In genomic region chr17:62599964-62600657, GRCh38 we compare ENCODE assay signal across 19 cellular contexts. TPM values are rescaled to one million over a fixed set of nuclear protein-coding genes. Genes with fewer than 3 reads are reported as not detected.
A peak's percentile ranks its signal among the peaks of the same experiment; 100 is the strongest.
DNase-seq lines count a peak whose midpoint lies in the region; ATAC-seq, FAIRE-seq and TF ChIP-seq lines count a peak whose summit lies in the region.
"Had no signal": no experiment of that assay in that cellular context is flagged by ENCODE, and none has a peak within 500 bp of the region (broad histone marks: within the 10 kb centered on the region; RNA-seq: fewer than 3 reads in every experiment).

No MANE protein-coding gene starts in this region.

- 72 to 88% methylated on average over 6 of the region's 6 CpGs for WGBS in lung, 2 donors
- WGBS in upper lobe of left lung, 2 donors, result 69 to 70% methylated on average over 6 of the region's 6 CpGs

- peak overlapping the region; percentile 50 for H3K27ac Mint-ChIP-seq in activated T-cell treated with anti-CD3 and anti-CD28 coated beads, Interleukin-2, amount 50 U/mL, for 72 hours
- H3K27ac Mint-ChIP-seq in effector memory CD8-positive, alpha-beta T cell, result peak overlapping the region; percentile 81 to 84

- DNase-seq in activated T-cell treated with anti-CD3 and anti-CD28 coated beads, Interleukin-2, amount 50 U/mL, for 72 hours, result no peak
- DNase-seq in activated T-cell treated with anti-CD3 and anti-CD28 coated beads, Interleukin-2, amount 50 U/mL, for 1 hour, result no peak
- DNase-seq in effector memory CD8-positive, alpha-beta T cell, result no peak
- peak; percentile 45 for DNase-seq in lung (ENCODE audit: low spot score)
- peak in 1 of 2 donors; percentile 76 for DNase-seq in upper lobe of left lung
- DNase-seq in GM12891 (ENCODE audit: insufficient read length, low spot score), result no peak
- no peak for DNase-seq in stimulated activated CD4-positive, alpha-beta T cell treated with anti-CD3 and anti-CD28 coated beads, Interleukin-12 subunit alpha, Interleukin-12 subunit beta, amount 100 ng/mL, for 4 hours
- DNase-seq: AML-193, DMS79 treated with DMSO at 0.1 percent for 48 hours, MV-4-11, NCI-H1694 treated with DMSO at 0.1 percent for 48 hours, NCI-H2227 treated with DMSO at 0.1 percent for 48 hours, NCI-H510A treated with DMSO at 0.1 percent for 48 hours, NCI-H82, PC-9 had no signal

- H3K4me1 ChIP-seq in lung (ENCODE audit: control insufficient read depth in 2 of 2, insufficient read depth in 2 of 2, low read length in 2 of 2), result peaks cover 0 to 3% of the 10 kb centered on the region in 2 donors
- H3K4me1 ChIP-seq in upper lobe of left lung, result peaks cover 0 to 11% (median 7%) of the 10 kb centered on the region in 4 donors

- TF ChIP-seq CTCF in lung (IDR thresholded peaks at IDR 0.05; ENCODE audit: control extremely low read depth, extremely low read depth), result no peak
- TF ChIP-seq CTCF in upper lobe of left lung (IDR thresholded peaks at IDR 0.05), result no peak

- TF ChIP-seq EP300 in upper lobe of left lung (IDR thresholded peaks at IDR 0.05), result peak in 1 of 4 donors; percentile 38

- H3K9me3 ChIP-seq in lung (ENCODE audit: control insufficient read depth in 2 of 2, insufficient read depth in 1 of 2, low read length in 1 of 2) (no peaks in the 10 kb centered on the region), upper lobe of left lung (no peaks in the 10 kb centered on the region)

- H3K27me3 Mint-ChIP-seq in activated T-cell treated with anti-CD3 and anti-CD28 coated beads, Interleukin-2, amount 50 U/mL, for 72 hours (ENCODE audit: low read depth), result no peaks in the 10 kb centered on the region
- no peaks in the 10 kb centered on the region for H3K27me3 Mint-ChIP-seq in effector memory CD8-positive, alpha-beta T cell

- H3K27me3 ChIP-seq in lung (ENCODE audit: control insufficient read depth, insufficient read depth) (no peaks in the 10 kb centered on the region), upper lobe of left lung (no peaks in the 10 kb centered on the region)

- H3K36me3 ChIP-seq in lung (ENCODE audit: control insufficient read depth in 2 of 2, insufficient read depth in 2 of 2, low read length in 2 of 2), result peaks cover 20 to 32% of the 10 kb centered on the region in 2 donors
- peaks cover 6 to 89% (median 35%) of the 10 kb centered on the region in 4 donors for H3K36me3 ChIP-seq in upper lobe of left lung

- H3K27ac ChIP-seq in lung (ENCODE audit: low read depth in 1 of 2, low read length in 1 of 2) (no peak overlapping the region), upper lobe of left lung (peak overlapping the region; percentile 42 to 83 (median 64))
- H3K27ac ChIP-seq: 22Rv1, C4-2B, KMS-11, PC-9 had no signal

- ATAC-seq in activated T-cell treated with anti-CD3 and anti-CD28 coated beads, Interleukin-2, amount 50 U/mL, for 72 hours (replicated peaks in 1 of 2), result no peak
- ATAC-seq in effector memory CD8-positive, alpha-beta T cell (replicated peaks), result no peak
- ATAC-seq in lung (ENCODE audit: insufficient read depth, low FRiP score), result no peak
- ATAC-seq in upper lobe of left lung (ENCODE audit: low FRiP score in 2 of 2), result peak; percentile 40 to 68
- ATAC-seq in HG03135 (IDR thresholded peaks at IDR 0.05; ENCODE audit: unreplicated experiment), result no peak

- peaks cover 9 to 21% of the 10 kb centered on the region in 2 donors for H3K36me3 Mint-ChIP-seq in activated T-cell treated with anti-CD3 and anti-CD28 coated beads, Interleukin-2, amount 50 U/mL, for 72 hours (ENCODE audit: insufficient read depth in 2 of 2)
- H3K36me3 Mint-ChIP-seq in effector memory CD8-positive, alpha-beta T cell (ENCODE audit: insufficient read depth), result peaks cover 79% of the 10 kb centered on the region

- H3K4me3 ChIP-seq in lung (no peak overlapping the region), upper lobe of left lung (no peak overlapping the region)
- H3K4me3 ChIP-seq: PC-9 had no signal

- no peak for TF ChIP-seq POLR2A in upper lobe of left lung (IDR thresholded peaks at IDR 0.05)
- no peak for TF ChIP-seq POLR2A in GM12891 (IDR thresholded peaks at IDR 0.05; ENCODE audit: low read depth, low read length)

- H3K4me3 Mint-ChIP-seq in activated T-cell treated with anti-CD3 and anti-CD28 coated beads, Interleukin-2, amount 50 U/mL, for 72 hours, result no peak overlapping the region
- H3K4me3 Mint-ChIP-seq in effector memory CD8-positive, alpha-beta T cell, result no peak overlapping the region

- no peaks in the 10 kb centered on the region for H3K9me3 Mint-ChIP-seq in activated T-cell treated with anti-CD3 and anti-CD28 coated beads, Interleukin-2, amount 50 U/mL, for 72 hours
- H3K9me3 Mint-ChIP-seq in effector memory CD8-positive, alpha-beta T cell, result no peaks in the 10 kb centered on the region

- FAIRE-seq in GM12891 (lab: Jason Lieb, UNC), result no peak

- H3K4me1 Mint-ChIP-seq in activated T-cell treated with anti-CD3 and anti-CD28 coated beads, Interleukin-2, amount 50 U/mL, for 72 hours (ENCODE audit: low read depth), result peaks cover 5% of the 10 kb centered on the region
- peaks cover 0 to 3% of the 10 kb centered on the region in 2 donors for H3K4me1 Mint-ChIP-seq in effector memory CD8-positive, alpha-beta T cell (ENCODE audit: low read depth in 2 of 2)

TF ChIP-seq in GM12891, 5 proteins besides CTCF, POLR2A, EP300 and RAD21:
- TF ChIP-seq SPI1 (IDR thresholded peaks at IDR 0.05; ENCODE audit: low read depth, low read length) (no peak), TAF1 (IDR thresholded peaks at IDR 0.05; ENCODE audit: low read depth, low read length) (no peak), PAX5 (IDR thresholded peaks at IDR 0.05; ENCODE audit: insufficient read depth, low read length, severe bottlenecking) (no peak), POU2F2 (IDR thresholded peaks at IDR 0.05; ENCODE audit: low read depth, low read length) (no peak), POLR2AphosphoS5 (IDR thresholded peaks at IDR 0.05; ENCODE audit: low read depth, low read length) (no peak)

RNA-seq across cellular contexts. Expression of gene MRC2, which starts 27.4 kb away (rescaled TPM):
- 10 to 100 TPM in 1 of 2 donors, 1 to 10 TPM in 1; 6.1 to 14.2 TPM for total RNA-seq in activated T-cell treated with anti-CD3 and anti-CD28 coated beads, Interleukin-2, amount 50 U/mL, for 72 hours
- total RNA-seq in lung (10 to 100 TPM; 78.8 to 82.3 TPM), upper lobe of left lung (100 to 1,000 TPM in 4 of 6 donors, 10 to 100 TPM in 2; 32.1 to 185 (median 116) TPM)
- 10 to 100 TPM; 15.9 to 58.1 TPM for polyA plus RNA-seq in lung
- 5.0 TPM for polyA plus RNA-seq in GM12891 (2012; ENCODE audit: low read depth, missing spikeins)

Comparison
In these comparisons a context has a peak if more than half of its experiments do, and no peak if none do; other contexts are left out.
1. ATAC-seq: peak in upper lobe of left lung (2 of 2); none in activated T-cell treated with anti-CD3 and anti-CD28 coated beads, Interleukin-2, amount 50 U/mL, for 72 hours (0 of 2), effector memory CD8-positive, alpha-beta T cell (single experiment), lung (single experiment) and HG03135 (single experiment).
2. H3K27ac ChIP-seq: peak in upper lobe of left lung (4 of 4); none in lung (0 of 2).